Comparison of ENCODE assay signal across 22 cellular contexts in the genomic region with DNA sequence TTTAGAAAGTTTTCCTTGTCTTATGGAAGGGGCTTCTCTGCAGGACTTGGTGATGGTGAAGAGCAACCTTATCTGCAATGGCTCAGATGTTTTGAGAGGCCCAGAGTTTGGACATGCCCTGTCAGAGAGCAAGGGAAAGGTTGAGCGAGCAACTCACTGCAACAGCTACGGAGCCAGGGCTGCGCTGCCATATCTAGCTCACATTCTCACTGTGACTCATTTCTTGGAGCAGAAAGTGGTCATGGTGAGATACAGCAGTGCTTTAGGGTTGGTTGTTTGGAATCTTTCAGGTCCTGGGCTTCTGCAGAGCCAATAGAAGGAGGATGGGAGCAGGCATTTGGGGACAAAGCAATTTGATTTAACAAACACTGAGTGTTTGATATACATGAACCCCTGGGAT. TPM values are rescaled to one million over a fixed set of nuclear protein-coding genes. Genes with fewer than 3 reads are reported as not detected.
DNase-seq lines count a peak whose midpoint lies in the region; ATAC-seq, FAIRE-seq and TF ChIP-seq lines count a peak whose summit lies in the region.
"Had no signal": no experiment of that assay in that cellular context is flagged by ENCODE, and none has a peak within 500 bp of the region (broad histone marks: within the 10 kb centered on the region; RNA-seq: fewer than 3 reads in every experiment).

No MANE protein-coding gene starts in this region.

- H3K4me3 ChIP-seq in right atrium auricular region, result no peak overlapping the region
- H3K4me3 ChIP-seq in fibroblast of the aortic adventitia (ENCODE audit: low read depth, low read length), result no peak overlapping the region
- H3K4me3 ChIP-seq in HepG2 (replicated peaks in 1 of 3; ENCODE audit: insufficient read depth in 1 of 3, low read depth in 2 of 3, low read length in 3 of 3), result no peak overlapping the region
- H3K4me3 ChIP-seq: SJSA1 had no signal

- no TSS peak for BruUV-seq in HepG2 (replicated peaks; lab: Mats Ljungman, UMichigan)

- H3K27ac ChIP-seq in right atrium auricular region, result no peak overlapping the region
- H3K27ac ChIP-seq in HepG2 (ENCODE audit: extremely low read length, insufficient read depth, low read length), result no peak overlapping the region
- H3K27ac ChIP-seq: SJSA1 had no signal

- no peaks in the 10 kb centered on the region for H3K9me3 ChIP-seq in right atrium auricular region
- H3K9me3 ChIP-seq in HepG2 (ENCODE audit: low read length), result no peaks in the 10 kb centered on the region
- H3K9me3 ChIP-seq: BE2C, SJSA1 had no signal

- POLR2A ChIA-PET in HepG2 (lab: Yijun Ruan, JAX), result no interaction called here

- TF ChIP-seq RAD21 in HepG2 (CRISPR knock-in tag; IDR thresholded peaks at IDR 0.05), result no peak

- ATAC-seq in Right ventricle myocardium superior (ENCODE audit: poor library complexity) (peak; percentile 46), GM21381 (IDR thresholded peaks at IDR 0.05; ENCODE audit: unreplicated experiment) (no peak), HepG2 (no peak)

- H3K9ac ChIP-seq in HepG2 (ENCODE audit: insufficient read depth, low read depth, low read length), result no peak overlapping the region

- H3K4me1 ChIP-seq in right atrium auricular region, result no peaks in the 10 kb centered on the region
- H3K4me1 ChIP-seq in HepG2 (ENCODE audit: insufficient read depth, low read length), result no peaks in the 10 kb centered on the region
- H3K4me1 ChIP-seq: BE2C, SJSA1 had no signal

- H3K4me1 Mint-ChIP-seq in immature natural killer cell, result no peaks in the 10 kb centered on the region

- no peaks in the 10 kb centered on the region for H3K27me3 ChIP-seq in right atrium auricular region
- no peaks in the 10 kb centered on the region; a peak in 2 of 5 replicates for H3K27me3 ChIP-seq in HepG2 (ENCODE audit: control insufficient read depth in 1 of 2, insufficient read depth in 2 of 2, low read length in 2 of 2)
- H3K27me3 ChIP-seq: BE2C, SJSA1 had no signal

- TF ChIP-seq EP300 in HepG2 (IDR thresholded peaks at IDR 0.05; ENCODE audit: low read depth in 2 of 2, low read length in 2 of 2), result no peak
- TF ChIP-seq EP300 in HepG2 (CRISPR knock-in tag; IDR thresholded peaks at IDR 0.05; ENCODE audit: borderline replicate concordance), result no peak

- H3K27ac Mint-ChIP-seq in immature natural killer cell, result no peak overlapping the region
- H3K27ac Mint-ChIP-seq: CD4-positive, alpha-beta T cell; HFFc6 had no signal

- FAIRE-seq in HepG2 (lab: Jason Lieb, UNC), result no peak
- FAIRE-seq: GM18507, H54 had no signal

- peak; percentile 41 for DNase-seq in Right ventricle myocardium superior
- no peak for DNase-seq in right atrium auricular region (ENCODE audit: low spot score)
- DNase-seq in RPMI7951 (ENCODE audit: low read depth), result peak; percentile 8
- DNase-seq in fibroblast of the aortic adventitia (ENCODE audit: low read depth), result peak; percentile 2
- no peak for DNase-seq in HepG2 (ENCODE audit: low spot score)
- DNase-seq in cerebellum (ENCODE audit: low spot score), result no peak
- DNase-seq in immature natural killer cell, result no peak
- DNase-seq: 8988T; BE2C; CD4-positive, alpha-beta T cell; HFFc6; NCI-H187; NCI-H345; NCI-H526 treated with DMSO at 0.1 percent for 48 hours; NK-92 treated with Interleukin-12 subunit alpha and Interleukin-12 subunit beta, amount 100 ng/mL, for 24 hours; RPMI8226 had no signal

- H3K79me2 ChIP-seq in HepG2 (ENCODE audit: insufficient read depth, low read length), result no peaks in the 10 kb centered on the region

- H3K4me3 Mint-ChIP-seq in immature natural killer cell, result no peak overlapping the region
- H3K4me3 Mint-ChIP-seq: CD4-positive, alpha-beta T cell; HFFc6 had no signal

- H2AFZ ChIP-seq in HepG2 (ENCODE audit: low read length), result no peak overlapping the region

- in situ Hi-C loops in HepG2 (cut with HindIII; ENCODE audit: extremely low pct_ligation_motif_present, low pct_unique_long_range_greater_than_20kb), result no loop called here

- TF ChIP-seq POLR2A in HepG2 (IDR thresholded peaks at IDR 0.05; ENCODE audit: insufficient read depth in 1 of 2, low read depth in 2 of 2, low read length in 2 of 2), result no peak

- peaks cover 3 to 13% (median 4%) of the 10 kb centered on the region in 3 donors for H3K27me3 Mint-ChIP-seq in immature natural killer cell (ENCODE audit: low read depth in 3 of 3)

- H3K36me3 ChIP-seq in right atrium auricular region (no peaks in the 10 kb centered on the region), HepG2 (replicated peaks in 1 of 2; ENCODE audit: control insufficient read depth in 1 of 2, insufficient read depth in 2 of 2, low read length in 2 of 2) (no peaks in the 10 kb centered on the region)
- H3K36me3 ChIP-seq: BE2C, SJSA1 had no signal

- no peak overlapping the region for H3K4me2 ChIP-seq in HepG2 (ENCODE audit: low read depth, low read length)

- peaks cover 0 to 2% (median 0%) of the 10 kb centered on the region in 6 donors for H3K9me3 Mint-ChIP-seq in immature natural killer cell
- H3K9me3 Mint-ChIP-seq: CD4-positive, alpha-beta T cell; HFFc6 had no signal

- H4K20me1 ChIP-seq in HepG2 (ENCODE audit: insufficient read depth, low read length), result no peaks in the 10 kb centered on the region

- TF ChIP-seq CTCF in right atrium auricular region (IDR thresholded peaks at IDR 0.05), result no peak
- no peak for TF ChIP-seq CTCF in fibroblast of the aortic adventitia (IDR thresholded peaks at IDR 0.05; ENCODE audit: insufficient read depth, low read length)
- no peak for TF ChIP-seq CTCF in HepG2 (CRISPR knock-in tag; IDR thresholded peaks at IDR 0.05)

- WGBS in HepG2 (ENCODE audit: low lambda C conversion rate), result 6% methylated on average over 3 of the region's 3 CpGs

- CTCF ChIA-PET in HepG2 (lab: Yijun Ruan, JAX; ENCODE audit: low intra/inter-chr PET ratio, low total read pairs), result no interaction called here

- intact Hi-C loops in Right ventricle myocardium superior (cut with DNase I) (no loop called here), HepG2 (cut with micrococcal nuclease; ENCODE audit: unreplicated experiment) (no loop called here)

- H3K36me3 Mint-ChIP-seq in immature natural killer cell, result no peaks in the 10 kb centered on the region

TF ChIP-seq in HepG2, 621 proteins besides CTCF, POLR2A, EP300 and RAD21 (continues in another document):
- TF ChIP-seq, protein P1, sequence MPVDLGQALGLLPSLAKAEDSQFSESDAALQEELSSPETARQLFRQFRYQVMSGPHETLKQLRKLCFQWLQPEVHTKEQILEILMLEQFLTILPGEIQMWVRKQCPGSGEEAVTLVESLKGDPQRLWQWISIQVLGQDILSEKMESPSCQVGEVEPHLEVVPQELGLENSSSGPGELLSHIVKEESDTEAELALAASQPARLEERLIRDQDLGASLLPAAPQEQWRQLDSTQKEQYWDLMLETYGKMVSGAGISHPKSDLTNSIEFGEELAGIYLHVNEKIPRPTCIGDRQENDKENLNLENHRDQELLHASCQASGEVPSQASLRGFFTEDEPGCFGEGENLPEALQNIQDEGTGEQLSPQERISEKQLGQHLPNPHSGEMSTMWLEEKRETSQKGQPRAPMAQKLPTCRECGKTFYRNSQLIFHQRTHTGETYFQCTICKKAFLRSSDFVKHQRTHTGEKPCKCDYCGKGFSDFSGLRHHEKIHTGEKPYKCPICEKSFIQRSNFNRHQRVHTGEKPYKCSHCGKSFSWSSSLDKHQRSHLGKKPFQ (CRISPR knock-in tag; IDR thresholded peaks at IDR 0.05; ENCODE audit: insufficient replicate concordance), result no peak
- TF ChIP-seq PAX8 (CRISPR knock-in tag; IDR thresholded peaks at IDR 0.05; ENCODE audit: borderline replicate concordance) (no peak), MXD4 (CRISPR knock-in tag; IDR thresholded peaks at IDR 0.05) (no peak), ZNF790 (CRISPR knock-in tag; IDR thresholded peaks at IDR 0.05; ENCODE audit: borderline replicate concordance) (no peak)
- TF ChIP-seq, protein P2, sequence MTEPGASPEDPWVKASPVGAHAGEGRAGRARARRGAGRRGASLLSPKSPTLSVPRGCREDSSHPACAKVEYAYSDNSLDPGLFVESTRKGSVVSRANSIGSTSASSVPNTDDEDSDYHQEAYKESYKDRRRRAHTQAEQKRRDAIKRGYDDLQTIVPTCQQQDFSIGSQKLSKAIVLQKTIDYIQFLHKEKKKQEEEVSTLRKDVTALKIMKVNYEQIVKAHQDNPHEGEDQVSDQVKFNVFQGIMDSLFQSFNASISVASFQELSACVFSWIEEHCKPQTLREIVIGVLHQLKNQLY (CRISPR knock-in tag; IDR thresholded peaks at IDR 0.05), result no peak

RNA-seq across cellular contexts. Expression of gene GLRA1, which starts 12.3 kb away (rescaled TPM):
- total RNA-seq in Right ventricle myocardium superior (not detected), right atrium auricular region (not detected), fibroblast of the aortic adventitia (ENCODE audit: low replicate concordance) (not detected in 2 replicates), HepG2 (2016; rRNA removed; fragmentation: Illumina TruSeq; extraction: Trizol) (not detected in 2 replicates), cerebellum (3.6 TPM)
- not detected in 2 replicates for total RNA-seq in RPMI7951 (2014; rRNA removed; shearing (Covaris generic))
- not detected in 2 replicates for total RNA-seq in HepG2 (2016; cell fraction: cytosol; rRNA removed; fragmentation: Illumina TruSeq; extraction: Trizol; ENCODE audit: low read depth)
- not detected in 2 replicates for total RNA-seq in HepG2 (2016; cell fraction: insoluble cytoplasmic fraction; rRNA removed; fragmentation: Illumina TruSeq; extraction: Trizol)
- not detected in 2 replicates for total RNA-seq in HepG2 (2016; cell fraction: membrane; rRNA removed; fragmentation: Illumina TruSeq; extraction: Trizol)
- not detected in 2 replicates for total RNA-seq in HepG2 (2016; cell fraction: nucleus; rRNA removed; fragmentation: Illumina TruSeq; extraction: Trizol)
- polyA plus RNA-seq in HepG2 (2011; rRNA removed) (not detected in 2 replicates), immature natural killer cell (not detected)
- polyA plus RNA-seq in HepG2 (2011; cell fraction: cytosol; rRNA removed), result not detected in 2 replicates
- not detected in 2 replicates for polyA plus RNA-seq in HepG2 (2011; cell fraction: nucleus; rRNA removed)
- not detected in 2 replicates for polyA plus RNA-seq in HepG2 (2012)
- not detected in 2 replicates for polyA plus RNA-seq in HepG2 (2016; cell fraction: cytosol; fragmentation: Illumina TruSeq; extraction: Trizol; ENCODE audit: low read depth)
- polyA plus RNA-seq in HepG2 (2016; cell fraction: insoluble cytoplasmic fraction; fragmentation: Illumina TruSeq; extraction: Trizol; ENCODE audit: low read depth), result not detected in 2 replicates
- polyA plus RNA-seq in HepG2 (2016; cell fraction: membrane; fragmentation: Illumina TruSeq; extraction: Trizol; ENCODE audit: low read depth), result not detected in 2 replicates
- not detected in 2 replicates for polyA plus RNA-seq in HepG2 (2016; cell fraction: nucleus; fragmentation: Illumina TruSeq; extraction: Trizol; ENCODE audit: insufficient read depth, low read depth)
- not detected in 2 replicates for polyA minus RNA-seq in HepG2 (2011; rRNA and poly(A)+ RNA removed; ENCODE audit: low replicate concordance)
- not detected in 2 replicates for polyA minus RNA-seq in HepG2 (2011; cell fraction: cytosol; rRNA and poly(A)+ RNA removed)
- not detected in 2 replicates for polyA minus RNA-seq in HepG2 (2011; cell fraction: nucleus; rRNA and poly(A)+ RNA removed)
- total RNA-seq: CD4-positive, alpha-beta T cell; HFFc6; LHCN-M2; OCI-LY7; SJSA1 had no signal

Comparison
In these comparisons a context has a peak if more than half of its experiments do, and no peak if none do; other contexts are left out.
1. DNase-seq: peak in Right ventricle myocardium superior (single experiment), RPMI7951 (single experiment) and fibroblast of the aortic adventitia (single experiment); none in right atrium auricular region (single experiment), HepG2 (single experiment), cerebellum (single experiment) and immature natural killer cell (0 of 3).